25 cellular contexts compared by ENCODE assay signal in genomic region chr5:176192094-176192721, GRCh38.
"Had no signal": no experiment of that assay in that cellular context is flagged by ENCODE, and none has a peak within 500 bp of the region (broad histone marks: within the 10 kb centered on the region; RNA-seq: fewer than 3 reads in every experiment).

No MANE protein-coding gene starts in this region.

- H3K27me3 ChIP-seq: MG63, Peyer's patch had no signal

- DNase-seq: activated B cell treated with CpG ODN at 0.5 μM for 24 hours; activated CD4-positive, alpha-beta memory T cell treated with anti-CD3 and anti-CD28 coated beads for 36 hours; activated CD4-positive, alpha-beta T cell treated with anti-CD3 and anti-CD28 coated beads, Interleukin-2, amount 10 ng/mL, durations not matched to agents 7 days and 5 days; activated gamma-delta T cell; activated naive CD4-positive, alpha-beta T cell treated with anti-CD3 and anti-CD28 coated beads for 36 hours; activated T-cell treated with anti-CD3 and anti-CD28 coated beads for 4 hours; activated T-cell treated with anti-CD3 and anti-CD28 coated beads, Interleukin-2, amount 50 U/mL, for 48 hours; brain microvascular endothelial cell; KG1; MV-4-11; NCI-H1092 treated with DMSO at 0.1 percent for 48 hours; NCI-H1417 treated with DMSO at 0.1 percent for 48 hours; NCI-H187; NCI-H524 treated with DMSO at 0.1 percent for 48 hours; NCI-H774; NK-92 treated with Interleukin-12 subunit alpha and Interleukin-12 subunit beta, amount 100 ng/mL, for 24 hours; Peyer's patch; SIG-M5; T-cell; T-helper 2 cell; T1000 had no signal

- H3K27ac ChIP-seq: brain microvascular endothelial cell, cardiac muscle cell, Peyer's patch, SK-N-MC had no signal

- H3K36me3 ChIP-seq: brain microvascular endothelial cell, cardiac muscle cell, MG63, Peyer's patch had no signal

- H3K9me3 ChIP-seq: MG63, Peyer's patch had no signal

- ATAC-seq: activated T-helper 17 cell treated with anti-CD3 and anti-CD28 coated beads, Interleukin-2, amount 50 U/mL, for 72 hours; T-cell had no signal

- H3K4me3 ChIP-seq: cardiac muscle cell, MG63, Peyer's patch, SK-N-MC had no signal
